Comparison of ENCODE assay signal across 9 cellular contexts in genomic region chr20:46491354-46491753, GRCh38. TPM values are rescaled to one million over a fixed set of nuclear protein-coding genes. Genes with fewer than 3 reads are reported as not detected.
"Had no signal": no experiment of that assay in that cellular context is flagged by ENCODE, and none has a peak within 500 bp of the region (broad histone marks: within the 10 kb centered on the region; RNA-seq: fewer than 3 reads in every experiment).

No MANE protein-coding gene starts in this region.

- H3K4me2 ChIP-seq: KMS-11 had no signal

- DNase-seq: IMR-90, KBM-7, KG1 had no signal

- H3K4me3 ChIP-seq: K562 had no signal

- H3K27ac ChIP-seq: HL-60, KMS-11 had no signal

- ATAC-seq: K562 had no signal

- H3K9ac ChIP-seq: KMS-11 had no signal

RNA-seq across cellular contexts. Expression of gene ZNF334, which starts 22.0 kb away (rescaled TPM):
- total RNA-seq: HT1080 had no signal
- polyA plus RNA-seq: IgD-negative memory B cell had no signal

RNA-seq across cellular contexts. Expression of gene OCSTAMP, which starts 59.1 kb away (rescaled TPM):
- total RNA-seq: HT-29, HT1080, IMR-90, K562 had no signal
- polyA plus RNA-seq: IgD-negative memory B cell, IMR-90, K562 had no signal
